ENCODE assay signal across 11 cellular contexts in genomic region chr3:14410106-14410500, GRCh38. TPM values are rescaled to one million over a fixed set of nuclear protein-coding genes. Genes with fewer than 3 reads are reported as not detected.
DNase-seq lines count a peak whose midpoint lies in the region; ATAC-seq and TF ChIP-seq lines count a peak whose summit lies in the region.
"Had no signal": no experiment of that assay in that cellular context is flagged by ENCODE, and none has a peak within 500 bp of the region (broad histone marks: within the 10 kb centered on the region; RNA-seq: fewer than 3 reads in every experiment).

No MANE protein-coding gene starts in this region.

- POLR2A ChIA-PET in activated CD4-positive, alpha-beta T cell treated with anti-CD3 and anti-CD28 coated beads for 36 hours (lab: Charles Lee) = no interaction called here
- POLR2A ChIA-PET in activated CD4-positive, alpha-beta T cell treated with anti-CD3 and anti-CD28 coated beads, Interleukin-2, amount 10 ng/mL, durations not matched to agents 7 days and 5 days (lab: Charles Lee) = no interaction called here
- POLR2A ChIA-PET in PC-3 (lab: Charles Lee; ENCODE audit: unreplicated experiment) = no interaction called here

- H3K36me3 ChIP-seq in PC-3 (ENCODE audit: low read depth, low read length) (no peaks in the 10 kb centered on the region), brain microvascular endothelial cell (replicated peaks) (no peaks in the 10 kb centered on the region), spleen (peaks cover 0 to 70% (median 9%) of the 10 kb centered on the region in 6 donors)
- H3K36me3 ChIP-seq: uterus had no signal

- H3K27me3 ChIP-seq in PC-3 (ENCODE audit: low read length) (no peaks in the 10 kb centered on the region), brain microvascular endothelial cell (replicated peaks) (no peaks in the 10 kb centered on the region), spleen (replicated peaks in 1 of 7) (no peaks in the 10 kb centered on the region)
- H3K27me3 ChIP-seq: uterus had no signal

- H3K27ac ChIP-seq in PC-3 (ENCODE audit: low read length) (peak overlapping the region; percentile 76), brain microvascular endothelial cell (peak overlapping the region; percentile 58), spleen (peak overlapping the region in 7 of 8 donors; percentile 65 to 90 (median 77))
- H3K27ac ChIP-seq: uterus had no signal

- H3K27ac Mint-ChIP-seq in activated CD4-positive, alpha-beta T cell treated with anti-CD3 and anti-CD28 coated beads for 36 hours = peak overlapping the region; percentile 83
- no peak overlapping the region for H3K27ac Mint-ChIP-seq in activated CD4-positive, alpha-beta T cell treated with anti-CD3 and anti-CD28 coated beads, Interleukin-2, amount 10 ng/mL, durations not matched to agents 7 days and 5 days

- TF ChIP-seq POLR2A in spleen (IDR thresholded peaks at IDR 0.05) = no peak

- H3F3A ChIP-seq in PC-3 (ENCODE audit: low read length, unreplicated experiment) = peaks cover 4% of the 10 kb centered on the region

- no peaks in the 10 kb centered on the region for H3K9me2 ChIP-seq in PC-3 (replicated peaks; ENCODE audit: low read length)

- in situ Hi-C loops in brain microvascular endothelial cell (cut with HindIII; ENCODE audit: low pct_ligation_motif_present, low sequenced_read_pairs) = no loop called here

- H3K9me3 Mint-ChIP-seq in activated CD4-positive, alpha-beta T cell treated with anti-CD3 and anti-CD28 coated beads for 36 hours (ENCODE audit: low read depth) = no peaks in the 10 kb centered on the region
- H3K9me3 Mint-ChIP-seq in activated CD4-positive, alpha-beta T cell treated with anti-CD3 and anti-CD28 coated beads, Interleukin-2, amount 10 ng/mL, durations not matched to agents 7 days and 5 days = no peaks in the 10 kb centered on the region

- no peak for DNase-seq in activated CD4-positive, alpha-beta T cell treated with anti-CD3 and anti-CD28 coated beads for 36 hours
- DNase-seq in activated CD4-positive, alpha-beta T cell treated with anti-CD3 and anti-CD28 coated beads, Interleukin-2, amount 10 ng/mL, durations not matched to agents 7 days and 5 days = no peak
- DNase-seq in PC-3 = no peak
- DNase-seq in brain microvascular endothelial cell = no peak
- no peak for DNase-seq in spleen
- no peak for DNase-seq in KG1 (lab: John Stamatoyannopoulos, UW)
- DNase-seq in glomerular visceral epithelial cell (ENCODE audit: extremely low spot score) = no peak
- DNase-seq in posterior cingulate gyrus = no peak
- DNase-seq: activated CD8-positive, alpha-beta memory T cell treated with anti-CD3 and anti-CD28 coated beads for 24 hours; effector memory CD4-positive, alpha-beta T cell; uterus had no signal

- H3K4me1 ChIP-seq in PC-3 (ENCODE audit: insufficient read depth, low read length) (peaks cover 70% of the 10 kb centered on the region), spleen (peaks cover 31 to 100% (median 80%) of the 10 kb centered on the region in 6 donors)

- BruUV-seq in PC-3 (replicated peaks; lab: Mats Ljungman, UMichigan) = no TSS peak

- peaks cover 49% of the 10 kb centered on the region for H3K4me1 Mint-ChIP-seq in activated CD4-positive, alpha-beta T cell treated with anti-CD3 and anti-CD28 coated beads for 36 hours
- peaks cover 49% of the 10 kb centered on the region for H3K4me1 Mint-ChIP-seq in activated CD4-positive, alpha-beta T cell treated with anti-CD3 and anti-CD28 coated beads, Interleukin-2, amount 10 ng/mL, durations not matched to agents 7 days and 5 days

- peak; percentile 21 for ATAC-seq in activated CD4-positive, alpha-beta T cell treated with anti-CD3 and anti-CD28 coated beads for 36 hours
- no peak for ATAC-seq in PC-3

- CTCF ChIA-PET in activated CD4-positive, alpha-beta T cell treated with anti-CD3 and anti-CD28 coated beads for 36 hours (lab: Charles Lee) = no interaction called here
- CTCF ChIA-PET in activated CD4-positive, alpha-beta T cell treated with anti-CD3 and anti-CD28 coated beads, Interleukin-2, amount 10 ng/mL, durations not matched to agents 7 days and 5 days (lab: Charles Lee) = interaction anchor here (0.7 kb wide), 1 partner anchor 19 kb away, joined by 3 read pairs; no protein-coding TSS in a partner anchor
- CTCF ChIA-PET in PC-3 (lab: Charles Lee) = no interaction called here

- H3K79me2 ChIP-seq in PC-3 (ENCODE audit: low read length) = peaks cover 88% of the 10 kb centered on the region

- no peak overlapping the region for H3K4me3 Mint-ChIP-seq in activated CD4-positive, alpha-beta T cell treated with anti-CD3 and anti-CD28 coated beads for 36 hours
- no peak overlapping the region for H3K4me3 Mint-ChIP-seq in activated CD4-positive, alpha-beta T cell treated with anti-CD3 and anti-CD28 coated beads, Interleukin-2, amount 10 ng/mL, durations not matched to agents 7 days and 5 days

- TF ChIP-seq CTCF in PC-3 (conservative IDR thresholded peaks at IDR 0.05; ENCODE audit: low read depth, low read length) = no peak
- TF ChIP-seq CTCF in brain microvascular endothelial cell (IDR thresholded peaks at IDR 0.05; ENCODE audit: low read depth, low read length, missing control alignments) = no peak
- TF ChIP-seq CTCF in spleen (IDR thresholded peaks at IDR 0.05 in 8 of 11, conservative IDR thresholded peaks at IDR 0.05 in 3 of 11) = no peak

- H3K4me3 ChIP-seq in PC-3 (ENCODE audit: low read length) (no peak overlapping the region), brain microvascular endothelial cell (ENCODE audit: low read depth, low read length) (no peak overlapping the region), spleen (peak overlapping the region in 1 of 8 donors; percentile 44)
- H3K4me3 ChIP-seq: uterus had no signal

- peaks cover 7% of the 10 kb centered on the region for H4K20me1 ChIP-seq in PC-3 (ENCODE audit: low read length)

- peak overlapping the region; percentile 47 for H3K4me2 ChIP-seq in PC-3 (ENCODE audit: low read length)

- intact Hi-C loops in activated CD4-positive, alpha-beta T cell treated with anti-CD3 and anti-CD28 coated beads for 36 hours (cut with DNase I, micrococcal nuclease) = no loop called here
- intact Hi-C loops in PC-3 (cut with micrococcal nuclease) = no loop called here
- intact Hi-C loops in spleen (cut with DNase I; ENCODE audit: low total_unique reads) = no loop called here
- intact Hi-C loops in posterior cingulate gyrus (cut with DNase I) = no loop called here

- 77 to 89% (median 80%) methylated on average over 5 of the region's 5 CpGs for WGBS in spleen, 5 donors

- no peak overlapping the region for H2AFZ ChIP-seq in PC-3 (ENCODE audit: low read length)

- H3K9me3 ChIP-seq in PC-3 (ENCODE audit: low read length) (no peaks in the 10 kb centered on the region), spleen (no peaks in the 10 kb centered on the region)
- H3K9me3 ChIP-seq: uterus had no signal

- no peaks in the 10 kb centered on the region for H3K27me3 Mint-ChIP-seq in activated CD4-positive, alpha-beta T cell treated with anti-CD3 and anti-CD28 coated beads for 36 hours
- H3K27me3 Mint-ChIP-seq in activated CD4-positive, alpha-beta T cell treated with anti-CD3 and anti-CD28 coated beads, Interleukin-2, amount 10 ng/mL, durations not matched to agents 7 days and 5 days = no peaks in the 10 kb centered on the region

- peak overlapping the region; percentile 36; the same call in 1 of the 2 replicates for H3K9ac ChIP-seq in PC-3 (ENCODE audit: low read length)

- peaks cover 27% of the 10 kb centered on the region for H3K36me3 Mint-ChIP-seq in activated CD4-positive, alpha-beta T cell treated with anti-CD3 and anti-CD28 coated beads for 36 hours (ENCODE audit: low read depth)
- H3K36me3 Mint-ChIP-seq in activated CD4-positive, alpha-beta T cell treated with anti-CD3 and anti-CD28 coated beads, Interleukin-2, amount 10 ng/mL, durations not matched to agents 7 days and 5 days (ENCODE audit: low read depth) = peaks cover 22% of the 10 kb centered on the region

RNA-seq across cellular contexts. Expression of gene SLC6A6, which starts 7.7 kb away (rescaled TPM):
- 10 to 100 TPM; 51.7 to 54.2 TPM for total RNA-seq in activated CD4-positive, alpha-beta T cell treated with anti-CD3 and anti-CD28 coated beads for 36 hours
- 10 to 100 TPM; 42.0 to 43.1 TPM for total RNA-seq in activated CD4-positive, alpha-beta T cell treated with anti-CD3 and anti-CD28 coated beads, Interleukin-2, amount 10 ng/mL, durations not matched to agents 7 days and 5 days
- total RNA-seq in PC-3 (2014; rRNA removed) (28.1 and 31.9 TPM in 2 replicates), spleen (100 to 1,000 TPM in 6 of 7 donors, 10 to 100 TPM in 1; 75.4 to 150 (median 128) TPM)
- polyA plus RNA-seq in spleen = 10 to 100 TPM in 1 of 3 donors, 1 to 10 TPM in 2; 3.4 to 14.2 (median 3.9) TPM
